In the genomic region with DNA sequence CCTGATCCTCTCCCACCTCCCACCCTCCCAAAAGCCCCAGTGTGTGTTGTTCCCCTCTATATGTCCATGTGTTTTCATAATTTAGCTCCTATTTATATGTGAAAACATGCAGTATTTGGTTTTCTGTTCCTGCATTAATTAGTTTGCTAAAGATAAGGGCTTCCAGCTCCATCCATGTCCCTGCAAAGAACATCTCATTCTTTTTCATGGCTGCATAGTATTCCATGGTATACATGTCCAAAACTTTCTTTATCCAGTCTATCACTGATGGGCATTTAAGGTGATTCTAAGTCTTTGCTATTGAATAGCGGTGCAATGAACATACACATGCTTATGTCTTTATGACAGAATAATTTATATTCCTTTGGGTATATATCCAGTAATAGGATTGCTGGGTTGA, we compare ENCODE assay signal across 15 cellular contexts. TPM values are rescaled to one million over a fixed set of nuclear protein-coding genes. Genes with fewer than 3 reads are reported as not detected.
DNase-seq lines count a peak whose midpoint lies in the region; ATAC-seq, FAIRE-seq and TF ChIP-seq lines count a peak whose summit lies in the region.
"Had no signal": no experiment of that assay in that cellular context is flagged by ENCODE, and none has a peak within 500 bp of the region (broad histone marks: within the 10 kb centered on the region; RNA-seq: fewer than 3 reads in every experiment).

No MANE protein-coding gene starts in this region.

- H3K9me3 ChIP-seq in HEK293 (ENCODE audit: control insufficient read depth, insufficient read depth, low read depth, low read length), result no peaks in the 10 kb centered on the region
- H3K9me3 ChIP-seq in mammary epithelial cell (replicated peaks; ENCODE audit: insufficient read depth, low read length), result no peaks in the 10 kb centered on the region
- H3K9me3 ChIP-seq: HAP-1 had no signal

- peaks cover 96% of the 10 kb centered on the region for H3K79me2 ChIP-seq in mammary epithelial cell (ENCODE audit: insufficient read depth, low read length)

- TF ChIP-seq POLR2A in H54 (IDR thresholded peaks at IDR 0.05; ENCODE audit: low read depth, low read length) (no peak), GM12891 (IDR thresholded peaks at IDR 0.05; ENCODE audit: low read depth, low read length) (no peak)

- TF ChIP-seq CTCF in HEK293 (tag by site-specific recombination; IDR thresholded peaks at IDR 0.05), result no peak
- no peak for TF ChIP-seq CTCF in mammary epithelial cell (conservative IDR thresholded peaks at IDR 0.05 in 1 of 2, IDR thresholded peaks at IDR 0.05 in 1 of 2; ENCODE audit: extremely low read depth in 1 of 2, insufficient read depth in 1 of 2, low read depth in 1 of 2, low read length in 2 of 2)

- DNase-seq in H54 (ENCODE audit: insufficient read length, low spot score) (no peak), mammary epithelial cell (no peak), GM12891 (ENCODE audit: insufficient read length, low spot score) (no peak)
- DNase-seq: C1 segment of cervical spinal cord; CD4-positive, alpha-beta memory T cell; COR-L47; DMS153; DND-41 had no signal

- no peak for ATAC-seq in HG02763 (IDR thresholded peaks at IDR 0.05; ENCODE audit: unreplicated experiment)
- ATAC-seq in HG03521 (IDR thresholded peaks at IDR 0.05; ENCODE audit: unreplicated experiment), result no peak
- ATAC-seq: GM23338 had no signal

- dilution Hi-C loops in mammary epithelial cell (cut with HindIII; ENCODE audit: low sequenced_read_pairs), result no loop called here

- H3K27me3 ChIP-seq in mammary epithelial cell (ENCODE audit: insufficient read depth, low read length), result no peaks in the 10 kb centered on the region

- CTCF ChIA-PET in HEK293 (lab: Yijun Ruan, JAX) (interaction anchor here (0.6 kb wide), 1 partner anchor 84 kb away, joined by 3 read pairs; no protein-coding TSS in a partner anchor), mammary epithelial cell (lab: Charles Lee; ENCODE audit: low non-redundant PET) (no interaction called here)

- H3K27ac ChIP-seq in HEK293 (ENCODE audit: extremely low read depth, low read depth, low read length) (no peak overlapping the region), mammary epithelial cell (ENCODE audit: insufficient read depth, low read depth, low read length) (no peak overlapping the region)

- 100% methylated on average over 1 of the region's 1 CpG for WGBS in mammary epithelial cell (ENCODE audit: low coverage, missing lambda C conversion rate)

- H2AFZ ChIP-seq in mammary epithelial cell (ENCODE audit: low read depth, low read length), result no peak overlapping the region
- H2AFZ ChIP-seq: GM23338 had no signal

- no peak overlapping the region for H3K9ac ChIP-seq in mammary epithelial cell (ENCODE audit: insufficient read depth, low read length)

- peak; percentile 57 for FAIRE-seq in H54 (lab: Jason Lieb, UNC)
- no peak for FAIRE-seq in GM12891 (lab: Jason Lieb, UNC)
- FAIRE-seq: G401.6, GM19239 had no signal

- peaks cover 5% of the 10 kb centered on the region for H4K20me1 ChIP-seq in mammary epithelial cell (ENCODE audit: insufficient read depth, low read length)

- in situ Hi-C loops in mammary epithelial cell (cut with MboI; ENCODE audit: low sequenced_read_pairs in 2 of 2), result no loop called here

- POLR2A ChIA-PET in HEK293 (lab: Yijun Ruan, JAX), result no interaction called here

- H3K36me3 ChIP-seq in HEK293 (ENCODE audit: control insufficient read depth in 2 of 2, insufficient read depth in 1 of 2, low read length in 2 of 2) (peaks cover 8 to 12% of the 10 kb centered on the region in 2 experiments; a peak in 1 of 3 replicates), mammary epithelial cell (ENCODE audit: insufficient read depth, low read length) (peaks cover 39% of the 10 kb centered on the region)

- no peak overlapping the region for H3K4me2 ChIP-seq in mammary epithelial cell (ENCODE audit: insufficient read depth, low read depth, low read length)
- H3K4me2 ChIP-seq: GM23338 had no signal

- H3K4me1 ChIP-seq in HEK293 (ENCODE audit: control insufficient read depth, insufficient read depth, low read length), result no peaks in the 10 kb centered on the region
- peaks cover 3% of the 10 kb centered on the region for H3K4me1 ChIP-seq in mammary epithelial cell (ENCODE audit: insufficient read depth, low read length)
- H3K4me1 ChIP-seq: HAP-1 had no signal

- no peak overlapping the region for H3K4me3 ChIP-seq in HEK293 (ENCODE audit: low read depth, low read length)
- no peak overlapping the region for H3K4me3 ChIP-seq in mammary epithelial cell (replicated peaks in 1 of 3; ENCODE audit: insufficient read depth in 1 of 3, low read depth in 2 of 3, low read length in 3 of 3)
- H3K4me3 ChIP-seq: GM23338, HAP-1 had no signal

- intact Hi-C loops in mammary epithelial cell (cut with micrococcal nuclease), result no loop called here

- BruUV-seq in mammary epithelial cell (replicated peaks; lab: Mats Ljungman, UMichigan), result TSS peak; percentile 11

TF ChIP-seq in HEK293, 187 proteins besides CTCF, POLR2A, EP300 and RAD21:
- peak; percentile 79; the same call in 1 of the 2 replicates for TF ChIP-seq ZNF146 (tag by site-specific recombination; IDR thresholded peaks at IDR 0.05)
- TF ChIP-seq ZNF140 (tag by site-specific recombination; IDR thresholded peaks at IDR 0.05), result no peak
TF ChIP-seq in HEK293: peak in this region for 1.

TF ChIP-seq in GM12891, 5 proteins besides CTCF, POLR2A, EP300 and RAD21:
- TF ChIP-seq POLR2AphosphoS5 (IDR thresholded peaks at IDR 0.05; ENCODE audit: low read depth, low read length) (no peak), TAF1 (IDR thresholded peaks at IDR 0.05; ENCODE audit: low read depth, low read length) (no peak), POU2F2 (IDR thresholded peaks at IDR 0.05; ENCODE audit: low read depth, low read length) (no peak), PAX5 (IDR thresholded peaks at IDR 0.05; ENCODE audit: insufficient read depth, low read length, severe bottlenecking) (no peak), SPI1 (IDR thresholded peaks at IDR 0.05; ENCODE audit: low read depth, low read length) (no peak)

RNA-seq across cellular contexts. Expression of a gene that starts 53.4 kb away (rescaled TPM):
- total RNA-seq in mammary epithelial cell, result 100 to 1,000 TPM; 310 to 337 TPM
- 355 TPM for polyA plus RNA-seq in mammary epithelial cell
- polyA minus RNA-seq in mammary epithelial cell, result 433 TPM
- polyA plus RNA-seq in GM12891 (2012; ENCODE audit: low read depth, missing spikeins), result 1.0 TPM
